27 cellular contexts compared by ENCODE assay signal in genomic region chr5:145124806-145125205, GRCh38.
"Had no signal": no experiment of that assay in that cellular context is flagged by ENCODE, and none has a peak within 500 bp of the region (broad histone marks: within the 10 kb centered on the region; RNA-seq: fewer than 3 reads in every experiment).

No MANE protein-coding gene starts in this region.

- H3K4me2 ChIP-seq: PC-9 had no signal

- H3K36me3 ChIP-seq: ascending aorta, MG63 had no signal

- H3K9me3 Mint-ChIP-seq: activated B cell treated with CpG ODN at 0.5 μM for 24 hours; activated CD4-positive, alpha-beta T cell treated with anti-CD3 and anti-CD28 coated beads, Interleukin-2, amount 10 ng/mL, durations not matched to agents 24 days and 14 days; activated T-helper 1 cell treated with anti-CD3 and anti-CD28 coated beads, Interleukin-12 subunit alpha, Interleukin-12 subunit beta, Interleukin-2, Interleukin-4 antibody, amounts not matched to agents 30 ng/mL and 10 ng/mL and 1 ng/mL, durations not matched to agents 14 hours and 24 hours and 36 hours; IgD-negative memory B cell had no signal

- H3K27ac ChIP-seq: ascending aorta, body of pancreas, PC-9 had no signal

- H3K27me3 ChIP-seq: ascending aorta, body of pancreas, MG63 had no signal

- H3K4me3 ChIP-seq: ascending aorta, body of pancreas, MG63, PC-9 had no signal

- H3K36me3 Mint-ChIP-seq: activated CD8-positive, alpha-beta memory T cell treated with anti-CD3 and anti-CD28 coated beads, Interleukin-2, amount 10 ng/mL, durations not matched to agents 7 days and 5 days; activated naive CD4-positive, alpha-beta T cell treated with anti-CD3 and anti-CD28 coated beads, Interleukin-2, amount 50 U/mL, for 24 hours; IgD-negative memory B cell had no signal

- H3K4me3 Mint-ChIP-seq: activated B cell treated with CpG ODN at 0.5 μM for 24 hours; activated CD4-positive, alpha-beta T cell treated with anti-CD3 and anti-CD28 coated beads, Interleukin-2, amount 10 ng/mL, durations not matched to agents 24 days and 14 days; activated CD8-positive, alpha-beta memory T cell treated with anti-CD3 and anti-CD28 coated beads, Interleukin-2, amount 10 ng/mL, durations not matched to agents 7 days and 5 days; activated naive CD4-positive, alpha-beta T cell treated with anti-CD3 and anti-CD28 coated beads, Interleukin-2, amount 50 U/mL, for 24 hours; activated T-cell treated with anti-CD3 and anti-CD28 coated beads, Interleukin-2, amount 50 U/mL, for 24 hours; activated T-helper 1 cell treated with anti-CD3 and anti-CD28 coated beads, Interleukin-12 subunit alpha, Interleukin-12 subunit beta, Interleukin-2, Interleukin-4 antibody, amounts not matched to agents 30 ng/mL and 10 ng/mL and 1 ng/mL, durations not matched to agents 14 hours and 24 hours and 36 hours; IgD-negative memory B cell; T-helper 17 cell had no signal

- DNase-seq: activated B cell treated with CpG ODN at 0.5 μM for 24 hours; activated CD4-positive, alpha-beta T cell treated with anti-CD3 and anti-CD28 coated beads for 1 hour; activated CD4-positive, alpha-beta T cell treated with anti-CD3 and anti-CD28 coated beads, Interleukin-2, amount 10 ng/mL, durations not matched to agents 24 days and 14 days; activated CD4-positive, alpha-beta T cell treated with anti-CD3 and anti-CD28 coated beads, Interleukin-2, amount 50 U/mL, for 48 hours; activated CD8-positive, alpha-beta memory T cell treated with anti-CD3 and anti-CD28 coated beads, Interleukin-2, amount 10 ng/mL, durations not matched to agents 7 days and 5 days; activated effector memory CD4-positive, alpha-beta T cell treated with Interleukin-2 at 50 U/mL for 16 hours; activated naive CD4-positive, alpha-beta T cell; activated T-cell treated with anti-CD3 and anti-CD28 coated beads, Interleukin-2, amount 50 U/mL, for 24 hours; amniotic stem cell; body of pancreas; KG1; MG63; MV-4-11; NCI-H1092 treated with DMSO at 0.1 percent for 48 hours; NCI-H1436; NCI-H1694 treated with DMSO at 0.1 percent for 48 hours; NCI-H2029 treated with DMSO at 0.1 percent for 48 hours; NCI-H510A treated with DMSO at 0.1 percent for 48 hours; NCI-H69; PC-9; SIG-M5; T-helper 17 cell; T-helper 9 cell had no signal

- H3K4me1 ChIP-seq: ascending aorta, body of pancreas had no signal

- H3K4me1 Mint-ChIP-seq: activated B cell treated with CpG ODN at 0.5 μM for 24 hours; activated CD4-positive, alpha-beta T cell treated with anti-CD3 and anti-CD28 coated beads, Interleukin-2, amount 10 ng/mL, durations not matched to agents 24 days and 14 days; activated CD8-positive, alpha-beta memory T cell treated with anti-CD3 and anti-CD28 coated beads, Interleukin-2, amount 10 ng/mL, durations not matched to agents 7 days and 5 days; activated naive CD4-positive, alpha-beta T cell treated with anti-CD3 and anti-CD28 coated beads, Interleukin-2, amount 50 U/mL, for 24 hours; IgD-negative memory B cell; T-helper 17 cell had no signal

- H3K27ac Mint-ChIP-seq: activated B cell treated with CpG ODN at 0.5 μM for 24 hours; activated CD4-positive, alpha-beta T cell treated with anti-CD3 and anti-CD28 coated beads, Interleukin-2, amount 10 ng/mL, durations not matched to agents 24 days and 14 days; activated CD8-positive, alpha-beta memory T cell treated with anti-CD3 and anti-CD28 coated beads, Interleukin-2, amount 10 ng/mL, durations not matched to agents 7 days and 5 days; activated naive CD4-positive, alpha-beta T cell treated with anti-CD3 and anti-CD28 coated beads, Interleukin-2, amount 50 U/mL, for 24 hours; activated T-cell treated with anti-CD3 and anti-CD28 coated beads, Interleukin-2, amount 50 U/mL, for 24 hours; activated T-helper 1 cell treated with anti-CD3 and anti-CD28 coated beads, Interleukin-12 subunit alpha, Interleukin-12 subunit beta, Interleukin-2, Interleukin-4 antibody, amounts not matched to agents 30 ng/mL and 10 ng/mL and 1 ng/mL, durations not matched to agents 14 hours and 24 hours and 36 hours; IgD-negative memory B cell; T-helper 17 cell had no signal

- H3K27me3 Mint-ChIP-seq: activated B cell treated with CpG ODN at 0.5 μM for 24 hours; activated CD4-positive, alpha-beta T cell treated with anti-CD3 and anti-CD28 coated beads, Interleukin-2, amount 10 ng/mL, durations not matched to agents 24 days and 14 days; activated CD8-positive, alpha-beta memory T cell treated with anti-CD3 and anti-CD28 coated beads, Interleukin-2, amount 10 ng/mL, durations not matched to agents 7 days and 5 days; activated naive CD4-positive, alpha-beta T cell treated with anti-CD3 and anti-CD28 coated beads, Interleukin-2, amount 50 U/mL, for 24 hours; activated T-cell treated with anti-CD3 and anti-CD28 coated beads, Interleukin-2, amount 50 U/mL, for 24 hours; IgD-negative memory B cell; T-helper 17 cell had no signal

- H3K9me3 ChIP-seq: ascending aorta, body of pancreas, MG63 had no signal

- H2AFZ ChIP-seq: PC-9 had no signal

- ATAC-seq: activated CD8-positive, alpha-beta memory T cell treated with anti-CD3 and anti-CD28 coated beads, Interleukin-2, amount 10 ng/mL, durations not matched to agents 7 days and 5 days; body of pancreas; T-helper 17 cell had no signal
